ENCODE assay signal across 14 cellular contexts in genomic region chr2:230335461-230335863, GRCh38. TPM values are rescaled to one million over a fixed set of nuclear protein-coding genes. Genes with fewer than 3 reads are reported as not detected.
DNase-seq lines count a peak whose midpoint lies in the region; ATAC-seq and TF ChIP-seq lines count a peak whose summit lies in the region.
"Had no signal": no experiment of that assay in that cellular context is flagged by ENCODE, and none has a peak within 500 bp of the region (broad histone marks: within the 10 kb centered on the region; RNA-seq: fewer than 3 reads in every experiment).

No MANE protein-coding gene starts in this region.

- intact Hi-C loops in CD4-positive, alpha-beta T cell (cut with DNase I, micrococcal nuclease) = no loop called here
- intact Hi-C loops in posterior cingulate gyrus (cut with DNase I) = no loop called here

- no peaks in the 10 kb centered on the region for H3K9me3 Mint-ChIP-seq in CD4-positive, alpha-beta T cell
- H3K9me3 Mint-ChIP-seq in activated naive CD8-positive, alpha-beta T cell treated with anti-CD3 and anti-CD28 coated beads for 36 hours = peaks cover 24% of the 10 kb centered on the region
- peaks cover 0 to 1% (median 0%) of the 10 kb centered on the region in 7 donors for H3K9me3 Mint-ChIP-seq in naive B cell

- peaks cover 64% of the 10 kb centered on the region for H3K36me3 Mint-ChIP-seq in CD4-positive, alpha-beta T cell (ENCODE audit: low read depth)
- peaks cover 67% of the 10 kb centered on the region for H3K36me3 Mint-ChIP-seq in activated naive CD8-positive, alpha-beta T cell treated with anti-CD3 and anti-CD28 coated beads for 36 hours
- peaks cover 53 to 54% of the 10 kb centered on the region in 2 donors for H3K36me3 Mint-ChIP-seq in naive B cell

- peak overlapping the region; percentile 51 for H3K27ac ChIP-seq in CD4-positive, alpha-beta T cell (ENCODE audit: low read depth, low read length)
- H3K27ac ChIP-seq: GM23248, SJCRH30 had no signal

- no peak for ATAC-seq in CD4-positive, alpha-beta T cell (ENCODE audit: poor library complexity)
- ATAC-seq in naive B cell (ENCODE audit: low read depth in 2 of 2) = no peak

- H3K4me1 Mint-ChIP-seq in CD4-positive, alpha-beta T cell (ENCODE audit: low read depth) = peaks cover 66% of the 10 kb centered on the region
- H3K4me1 Mint-ChIP-seq in activated naive CD8-positive, alpha-beta T cell treated with anti-CD3 and anti-CD28 coated beads for 36 hours = peaks cover 50% of the 10 kb centered on the region
- H3K4me1 Mint-ChIP-seq in naive B cell = peaks cover 49 to 64% (median 58%) of the 10 kb centered on the region in 3 donors

- in situ Hi-C loops in G401 (cut with HindIII; ENCODE audit: low sequenced_read_pairs) = no loop called here

- TF ChIP-seq CTCF in CD4-positive, alpha-beta T cell (IDR thresholded peaks at IDR 0.05) = no peak

- H3K27me3 ChIP-seq in CD4-positive, alpha-beta T cell (ENCODE audit: control insufficient read depth, insufficient read depth, low read length) = no peaks in the 10 kb centered on the region
- H3K27me3 ChIP-seq: SJCRH30 had no signal

- CTCF ChIA-PET in CD4-positive, alpha-beta T cell (lab: Charles Lee) = interaction anchor here (1.3 kb wide), 2 partner anchors 9 to 11 kb away, joined by 3 to 4 read pairs; partner anchors contain the start of gene SP140L

- DNase-seq in CD4-positive, alpha-beta T cell = no peak
- DNase-seq in LHCN-M2 (ENCODE audit: low read depth) (peak; percentile 15), naive B cell (no peak), activated gamma-delta T cell (lab: John Stamatoyannopoulos, UW) (no peak), G401 (ENCODE audit: low spot score) (no peak), NCI-H2029 treated with DMSO at 0.1 percent for 48 hours (lab: John Stamatoyannopoulos, UW) (no peak), posterior cingulate gyrus (no peak)
- DNase-seq in activated naive CD8-positive, alpha-beta T cell treated with anti-CD3 and anti-CD28 coated beads for 36 hours = no peak
- DNase-seq: BE2C; GM23248; MM.1S; NK-92 treated with Interleukin-12 subunit alpha and Interleukin-12 subunit beta, amount 100 ng/mL, for 24 hours; SJCRH30; stimulated activated CD4-positive, alpha-beta T cell treated with anti-CD3 and anti-CD28 coated beads, Interleukin-4, amount 100 ng/mL, for 1 hour had no signal

- H3K27me3 Mint-ChIP-seq in CD4-positive, alpha-beta T cell = no peaks in the 10 kb centered on the region
- H3K27me3 Mint-ChIP-seq in activated naive CD8-positive, alpha-beta T cell treated with anti-CD3 and anti-CD28 coated beads for 36 hours = no peaks in the 10 kb centered on the region
- no peaks in the 10 kb centered on the region for H3K27me3 Mint-ChIP-seq in naive B cell

- POLR2A ChIA-PET in CD4-positive, alpha-beta T cell (lab: Charles Lee) = interaction anchor here (1.9 kb wide), 1 partner anchor 8 kb away, joined by 9 read pairs; the partner anchor contains the start of gene SP140L

- no peaks in the 10 kb centered on the region for H3K9me3 ChIP-seq in CD4-positive, alpha-beta T cell (ENCODE audit: control insufficient read depth, low read length)
- H3K9me3 ChIP-seq: BE2C had no signal

- H3K27ac Mint-ChIP-seq in CD4-positive, alpha-beta T cell = peak overlapping the region; percentile 77
- peak overlapping the region; percentile 82 for H3K27ac Mint-ChIP-seq in activated naive CD8-positive, alpha-beta T cell treated with anti-CD3 and anti-CD28 coated beads for 36 hours
- peak overlapping the region; percentile 71 to 95 (median 82) for H3K27ac Mint-ChIP-seq in naive B cell

- H3K4me3 Mint-ChIP-seq in CD4-positive, alpha-beta T cell = peak overlapping the region; percentile 47
- H3K4me3 Mint-ChIP-seq in activated naive CD8-positive, alpha-beta T cell treated with anti-CD3 and anti-CD28 coated beads for 36 hours = peak overlapping the region; percentile 58
- H3K4me3 Mint-ChIP-seq in naive B cell = peak overlapping the region; percentile 0 to 84 (median 56)

RNA-seq across cellular contexts. Expression of gene SP140L, which starts 8.5 kb away (rescaled TPM):
- total RNA-seq in CD4-positive, alpha-beta T cell = 10 to 100 TPM; 55.3 to 64.1 TPM
- total RNA-seq in LHCN-M2 (2014; rRNA removed) = 10.8 and 25.4 TPM in 2 replicates
- 14.2 TPM for polyA plus RNA-seq in LHCN-M2 (2012)
- total RNA-seq in activated naive CD8-positive, alpha-beta T cell treated with anti-CD3 and anti-CD28 coated beads for 36 hours = 10 to 100 TPM; 36.3 to 38.8 TPM
- polyA plus RNA-seq in naive B cell (ENCODE audit: low read depth in 6 of 6) = 10 to 100 TPM; 48.5 to 82.4 (median 54.0) TPM
- total RNA-seq in G401 (2014; rRNA removed; shearing (Covaris generic)) = 0.07 TPM in 1 of 2 replicates, not detected in the other

Comparison
In these comparisons a context has a peak if more than half of its experiments do, and no peak if none do; other contexts are left out.
1. RNA of gene SP140L, which starts 8.5 kb away (total RNA-seq): 55.3 to 64.1 TPM in CD4-positive, alpha-beta T cell, 36.3 to 38.8 TPM in activated naive CD8-positive, alpha-beta T cell treated with anti-CD3 and anti-CD28 coated beads for 36 hours and 10.8 to 25.4 TPM in LHCN-M2; 0.07 TPM in G401; every median in the first group is over 10 times any median in the second.
2. Peak in every context shown above with its lines, with median percentiles within 50 percentile points of each other: H3K27ac Mint-ChIP-seq and H3K4me3 Mint-ChIP-seq.